ENCODE assay signal across 1 cellular context in genomic region chr12:47781479-47782371, GRCh38.
TF ChIP-seq lines count a peak whose summit lies in the region.

No MANE protein-coding gene starts in this region.

TF ChIP-seq in HCT116, 20 proteins besides CTCF, POLR2A, EP300 and RAD21 (continued from another document):
- 0 out of 2 replicates have a peak, but pooled peaks have one; percentile 5 for TF ChIP-seq POLR2AphosphoS5 (IDR thresholded peaks at IDR 0.05; ENCODE audit: low read depth, low read length)
